In the genomic region with DNA sequence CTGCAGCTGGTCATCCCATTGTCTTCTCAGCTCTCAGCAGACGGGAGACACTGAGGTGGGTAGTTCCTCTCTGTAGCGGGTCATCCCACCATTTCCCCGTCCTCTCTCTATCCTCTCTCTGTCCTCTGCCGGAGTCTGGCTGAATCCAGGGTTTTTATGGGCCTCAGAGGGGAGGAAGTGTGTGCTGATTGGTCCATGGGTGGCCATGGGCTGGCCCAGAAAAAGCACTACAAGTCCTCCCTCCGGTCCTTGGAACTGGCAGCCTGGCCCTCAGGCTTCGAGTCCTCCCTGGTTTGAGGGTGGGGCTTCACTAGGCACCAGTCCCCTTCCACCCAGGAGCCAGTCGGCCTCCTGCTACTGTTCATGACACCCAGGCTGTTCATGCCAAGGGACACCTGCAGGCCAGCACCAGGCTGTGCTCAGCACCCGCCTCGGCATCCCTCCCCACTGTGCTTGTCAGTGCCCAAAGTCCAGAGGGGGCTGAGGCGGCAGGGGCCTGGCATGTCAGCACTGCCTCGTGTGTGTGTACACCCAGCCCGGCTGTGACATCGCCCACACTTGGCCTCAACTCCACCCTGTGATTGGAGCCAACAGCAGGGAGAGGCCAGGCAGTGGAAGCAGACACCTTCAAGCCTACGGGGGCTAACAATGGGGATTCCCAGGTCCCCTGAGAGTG, we compare ENCODE assay signal across 15 cellular contexts. TPM values are rescaled to one million over a fixed set of nuclear protein-coding genes. Genes with fewer than 3 reads are reported as not detected.
DNase-seq lines count a peak whose midpoint lies in the region; TF ChIP-seq lines count a peak whose summit lies in the region.
"Had no signal": no experiment of that assay in that cellular context is flagged by ENCODE, and none has a peak within 500 bp of the region (broad histone marks: within the 10 kb centered on the region; RNA-seq: fewer than 3 reads in every experiment).

No MANE protein-coding gene starts in this region.

- no peaks in the 10 kb centered on the region for H3K9me3 Mint-ChIP-seq in chondrocyte (ENCODE audit: low read depth)
- H3K9me3 Mint-ChIP-seq: naive B cell had no signal

- H3K36me3 Mint-ChIP-seq in chondrocyte (ENCODE audit: low read depth): no peaks in the 10 kb centered on the region

- no peaks in the 10 kb centered on the region for H3K27me3 ChIP-seq in layer of hippocampus (ENCODE audit: control insufficient read depth, insufficient read depth, low read length)
- H3K27me3 ChIP-seq: transverse colon had no signal

- peak; percentile 28 for DNase-seq in DMS 273 (lab: John Stamatoyannopoulos, UW; ENCODE audit: unreplicated experiment)
- no peak for DNase-seq in DMS 273 treated with DMSO at 0.1 percent for 48 hours (lab: John Stamatoyannopoulos, UW)
- peak; percentile 44 for DNase-seq in activated effector memory CD4-positive, alpha-beta T cell treated with Interleukin-2 at 50 U/mL for 16 hours
- DNase-seq in NCI-H146 treated with DMSO at 0.1 percent for 48 hours (lab: John Stamatoyannopoulos, UW; ENCODE audit: unreplicated experiment): no peak
- DNase-seq in chondrocyte (ENCODE audit: low spot score): no peak
- no peak for DNase-seq in NK-92 treated with Interleukin-12 subunit alpha and Interleukin-12 subunit beta, amount 100 ng/mL, for 24 hours (lab: John Stamatoyannopoulos, UW)
- DNase-seq: IMR-90, naive B cell, NCI-H2081 treated with DMSO at 0.1 percent for 48 hours, T1000, transverse colon had no signal

- TF ChIP-seq CTCF in chondrocyte (IDR thresholded peaks at IDR 0.05): no peak

- no peak overlapping the region for H3K4me3 Mint-ChIP-seq in chondrocyte (ENCODE audit: unreplicated experiment)

- H3K27ac ChIP-seq in layer of hippocampus (ENCODE audit: low read depth, low read length) (peak overlapping the region; percentile 67), temporal lobe (ENCODE audit: low read depth, low read length) (peak overlapping the region; percentile 45)
- H3K27ac ChIP-seq: 22Rv1, epithelial cell of prostate had no signal

- peaks cover 13% of the 10 kb centered on the region for H3K4me1 Mint-ChIP-seq in chondrocyte (ENCODE audit: low read depth)

- H3K27ac Mint-ChIP-seq in chondrocyte (ENCODE audit: unreplicated experiment): no peak overlapping the region

- peaks cover 4% of the 10 kb centered on the region for H3K27me3 Mint-ChIP-seq in chondrocyte (ENCODE audit: low read depth)
- H3K27me3 Mint-ChIP-seq: naive B cell had no signal

RNA-seq across cellular contexts. Expression of gene LRRC8C, which starts 23.0 kb away (rescaled TPM):
- 7.6 TPM for total RNA-seq in temporal lobe
- total RNA-seq in chondrocyte: 2.3 to 2.6 TPM (median 2.3 TPM) in 3 replicates

Comparison
In these comparisons a context has a peak if more than half of its experiments do, and no peak if none do; other contexts are left out.
1. DNase-seq: peak in DMS 273 (single experiment) and activated effector memory CD4-positive, alpha-beta T cell treated with Interleukin-2 at 50 U/mL for 16 hours (single experiment); none in DMS 273 treated with DMSO at 0.1 percent for 48 hours (single experiment), NCI-H146 treated with DMSO at 0.1 percent for 48 hours (single experiment), chondrocyte (single experiment) and NK-92 treated with Interleukin-12 subunit alpha and Interleukin-12 subunit beta, amount 100 ng/mL, for 24 hours (single experiment).